In the genomic region with DNA sequence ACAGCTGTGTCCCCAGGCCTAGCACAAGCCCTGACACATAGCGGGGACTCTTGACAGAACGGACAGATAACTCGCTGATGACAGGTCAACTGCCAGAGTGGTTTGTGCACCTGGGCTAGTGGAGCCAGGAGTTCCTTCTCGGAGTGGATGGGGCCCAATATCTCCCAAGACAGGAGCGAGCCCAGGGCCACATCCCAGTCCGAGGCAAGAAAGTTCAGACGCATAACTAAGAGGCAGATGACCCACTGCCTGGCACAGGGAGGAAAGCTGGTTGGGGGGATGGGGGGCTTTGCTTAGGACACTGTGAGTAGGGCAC, we compare ENCODE assay signal across 18 cellular contexts.
DNase-seq lines count a peak whose midpoint lies in the region; ATAC-seq and TF ChIP-seq lines count a peak whose summit lies in the region.
"Had no signal": no experiment of that assay in that cellular context is flagged by ENCODE, and none has a peak within 500 bp of the region (broad histone marks: within the 10 kb centered on the region; RNA-seq: fewer than 3 reads in every experiment).

No MANE protein-coding gene starts in this region.

- peaks cover 36 to 73% (median 55%) of the 10 kb centered on the region in 7 donors for H3K9me3 Mint-ChIP-seq in CD14-positive monocyte
- H3K9me3 Mint-ChIP-seq: CD8-positive, alpha-beta T cell had no signal

- peak; percentile 8 for DNase-seq in activated CD4-positive, CD25-positive, alpha-beta regulatory T cell treated with anti-CD3 and anti-CD28 coated beads, Interleukin-2, amount 50 U/mL, for 72 hours
- no peak for DNase-seq in activated CD4-positive, CD25-positive, alpha-beta regulatory T cell (lab: John Stamatoyannopoulos, UW)
- DNase-seq in lower lobe of right lung = peak; percentile 12
- DNase-seq in spleen = peak; percentile 63
- DNase-seq in NCI-H748 treated with DMSO at 0.1 percent for 48 hours (lab: John Stamatoyannopoulos, UW) = no peak
- DNase-seq in CD14-positive monocyte (ENCODE audit: low spot score) = no peak
- no peak for DNase-seq in DMS79 (lab: John Stamatoyannopoulos, UW)
- DNase-seq: Calu3, DND-41, EL, H9 had no signal

- H3K9me3 ChIP-seq in lower lobe of right lung (peaks cover 20% of the 10 kb centered on the region), spleen (peaks cover 0 to 84% (median 0%) of the 10 kb centered on the region in 8 donors)

- no peak overlapping the region for H3K4me3 Mint-ChIP-seq in CD14-positive monocyte
- H3K4me3 Mint-ChIP-seq: CD8-positive, alpha-beta T cell; H9; IgD-negative memory B cell had no signal

- H3K27me3 Mint-ChIP-seq in CD14-positive monocyte (ENCODE audit: low read depth in 3 of 3) = peaks cover 0 to 2% (median 0%) of the 10 kb centered on the region in 3 donors
- H3K27me3 Mint-ChIP-seq: IgD-negative memory B cell had no signal

- H3K36me3 Mint-ChIP-seq in CD14-positive monocyte = no peaks in the 10 kb centered on the region
- H3K36me3 Mint-ChIP-seq: CD8-positive, alpha-beta T cell; IgD-negative memory B cell had no signal

- no peak overlapping the region for H3K4me3 ChIP-seq in lower lobe of right lung
- H3K4me3 ChIP-seq in spleen = no peak overlapping the region
- H3K4me3 ChIP-seq: A549, BLaER1, GM12878 had no signal

- ATAC-seq in lower lobe of right lung = no peak
- ATAC-seq: A549; CD8-positive, alpha-beta T cell; GM12878; HepG2 had no signal

- no peaks in the 10 kb centered on the region for H3K4me1 ChIP-seq in lower lobe of right lung
- no peaks in the 10 kb centered on the region for H3K4me1 ChIP-seq in spleen
- H3K4me1 ChIP-seq: A549, BLaER1 had no signal

- H3K27me3 ChIP-seq in lower lobe of right lung (ENCODE audit: low read depth) (no peaks in the 10 kb centered on the region), spleen (replicated peaks in 1 of 7) (no peaks in the 10 kb centered on the region)
- H3K27me3 ChIP-seq: BLaER1 had no signal

- H3K4me1 Mint-ChIP-seq in CD14-positive monocyte = no peaks in the 10 kb centered on the region
- H3K4me1 Mint-ChIP-seq: H9, IgD-negative memory B cell had no signal

- H3K27ac ChIP-seq in lower lobe of right lung = no peak overlapping the region
- H3K27ac ChIP-seq in spleen = no peak overlapping the region
- H3K27ac ChIP-seq: 22Rv1, A549, BLaER1 had no signal

- TF ChIP-seq CTCF in lower lobe of right lung (IDR thresholded peaks at IDR 0.05) (no peak), spleen (IDR thresholded peaks at IDR 0.05 in 8 of 11, conservative IDR thresholded peaks at IDR 0.05 in 3 of 11) (no peak), CD14-positive monocyte (IDR thresholded peaks at IDR 0.05) (no peak)

- TF ChIP-seq POLR2A in spleen (IDR thresholded peaks at IDR 0.05) = no peak

- intact Hi-C loops in lower lobe of right lung (cut with DNase I) = no loop called here
- intact Hi-C loops in spleen (cut with DNase I; ENCODE audit: low total_unique reads) = no loop called here
- intact Hi-C loops in CD14-positive monocyte (cut with micrococcal nuclease) = no loop called here

- H3K36me3 ChIP-seq in lower lobe of right lung = no peaks in the 10 kb centered on the region
- H3K36me3 ChIP-seq in spleen = no peaks in the 10 kb centered on the region
- H3K36me3 ChIP-seq: BLaER1 had no signal

- no peak overlapping the region for H3K27ac Mint-ChIP-seq in CD14-positive monocyte
- H3K27ac Mint-ChIP-seq: CD8-positive, alpha-beta T cell; H9; IgD-negative memory B cell had no signal

- 79 to 96% (median 91%) methylated on average over 7 of the region's 7 CpGs for WGBS in spleen, 5 donors

Comparison
In these comparisons a context has a peak if more than half of its experiments do, and no peak if none do; other contexts are left out.
1. DNase-seq: peak in activated CD4-positive, CD25-positive, alpha-beta regulatory T cell treated with anti-CD3 and anti-CD28 coated beads, Interleukin-2, amount 50 U/mL, for 72 hours (single experiment), lower lobe of right lung (single experiment) and spleen (single experiment); none in activated CD4-positive, CD25-positive, alpha-beta regulatory T cell (0 of 4), NCI-H748 treated with DMSO at 0.1 percent for 48 hours (single experiment), CD14-positive monocyte (single experiment) and DMS79 (single experiment).